In the genomic region with DNA sequence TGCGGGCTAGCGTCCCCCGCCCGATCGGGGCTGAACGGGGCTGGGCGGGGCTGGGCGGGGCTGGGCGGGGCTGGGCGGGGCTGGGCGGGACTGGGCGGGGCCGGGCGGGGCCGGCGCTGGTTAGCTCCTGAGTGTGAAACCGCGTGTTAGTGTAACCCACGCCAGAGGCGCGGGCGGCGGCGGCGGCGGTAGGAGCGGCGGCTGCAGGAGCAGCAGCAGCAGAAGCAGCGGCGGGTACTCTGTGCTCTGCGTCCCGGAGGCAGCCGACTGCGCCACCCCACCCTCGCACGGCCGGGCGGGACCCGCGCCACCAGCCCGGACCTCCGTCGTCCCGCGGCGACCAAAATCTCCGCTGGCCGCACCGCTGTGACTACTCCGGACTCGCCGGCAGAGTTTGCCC, we compare ENCODE assay signal across 8 cellular contexts.
DNase-seq lines count a peak whose midpoint lies in the region; ATAC-seq and TF ChIP-seq lines count a peak whose summit lies in the region.

No MANE protein-coding gene starts in this region.

- peaks cover 13% of the 10 kb centered on the region for H3K36me3 Mint-ChIP-seq in activated naive CD8-positive, alpha-beta T cell
- H3K36me3 Mint-ChIP-seq in naive thymus-derived CD4-positive, alpha-beta T cell, result peaks cover 0 to 18% (median 6%) of the 10 kb centered on the region in 5 donors

- no peak for TF ChIP-seq CTCF in upper lobe of left lung (IDR thresholded peaks at IDR 0.05)

- intact Hi-C loops in naive thymus-derived CD4-positive, alpha-beta T cell (cut with micrococcal nuclease), result no loop called here

- no peak overlapping the region for H3K27ac Mint-ChIP-seq in activated naive CD8-positive, alpha-beta T cell
- H3K27ac Mint-ChIP-seq in naive thymus-derived CD4-positive, alpha-beta T cell, result peak overlapping the region in 2 of 9 donors; percentile 60 to 63

- CTCF ChIA-PET in naive thymus-derived CD4-positive, alpha-beta T cell (lab: Charles Lee), result no interaction called here

- H3K36me3 ChIP-seq in naive thymus-derived CD4-positive, alpha-beta T cell (ENCODE audit: control insufficient read depth in 2 of 3, insufficient read depth in 3 of 3, low read length in 3 of 3), result no peaks in the 10 kb centered on the region
- H3K36me3 ChIP-seq in upper lobe of left lung, result no peaks in the 10 kb centered on the region

- POLR2A ChIA-PET in naive thymus-derived CD4-positive, alpha-beta T cell (lab: Charles Lee), result no interaction called here

- no peak for TF ChIP-seq POLR2A in upper lobe of left lung (IDR thresholded peaks at IDR 0.05)

- no peak overlapping the region for H3K27ac ChIP-seq in naive thymus-derived CD4-positive, alpha-beta T cell (ENCODE audit: low read depth, low read length)
- no peak overlapping the region for H3K27ac ChIP-seq in upper lobe of left lung

- peak overlapping the region; percentile 79 for H3K4me3 Mint-ChIP-seq in activated naive CD8-positive, alpha-beta T cell
- H3K4me3 Mint-ChIP-seq in naive thymus-derived CD4-positive, alpha-beta T cell, result peak overlapping the region in 9 of 10 donors; percentile 60 to 85 (median 71)

- H3K9me3 Mint-ChIP-seq in activated naive CD8-positive, alpha-beta T cell (ENCODE audit: low read depth), result peaks cover 8% of the 10 kb centered on the region
- peaks cover 0 to 31% (median 14%) of the 10 kb centered on the region in 11 donors for H3K9me3 Mint-ChIP-seq in naive thymus-derived CD4-positive, alpha-beta T cell

- H3K27me3 Mint-ChIP-seq in activated naive CD8-positive, alpha-beta T cell, result peaks cover 15% of the 10 kb centered on the region
- H3K27me3 Mint-ChIP-seq in naive thymus-derived CD4-positive, alpha-beta T cell, result peaks cover 35 to 38% (median 36%) of the 10 kb centered on the region in 5 donors

- ATAC-seq in naive thymus-derived CD4-positive, alpha-beta T cell, result peak; percentile 50
- ATAC-seq in upper lobe of left lung (ENCODE audit: low FRiP score in 2 of 2), result no peak
- ATAC-seq in HG03108 (IDR thresholded peaks at IDR 0.05; ENCODE audit: unreplicated experiment), result no peak

- no peak for TF ChIP-seq EP300 in upper lobe of left lung (IDR thresholded peaks at IDR 0.05)

- no peaks in the 10 kb centered on the region for H3K4me1 ChIP-seq in naive thymus-derived CD4-positive, alpha-beta T cell (ENCODE audit: control insufficient read depth in 2 of 2, insufficient read depth in 2 of 2, low read length in 2 of 2)
- H3K4me1 ChIP-seq in upper lobe of left lung, result no peaks in the 10 kb centered on the region

- no peak overlapping the region for H3K4me3 ChIP-seq in naive thymus-derived CD4-positive, alpha-beta T cell (ENCODE audit: low read length)
- peak overlapping the region in 3 of 4 donors; percentile 21 to 37 (median 30) for H3K4me3 ChIP-seq in upper lobe of left lung

- 0 to 18% methylated on average over 2 to 40 of the region's 52 CpGs for WGBS in upper lobe of left lung, 2 donors

- DNase-seq in activated gamma-delta T cell (lab: John Stamatoyannopoulos, UW) (peak; percentile 1), activated gamma-delta T cell treated with Interleukin-2 at 50 U/mL for 16 hours (no peak), upper lobe of left lung (peak in 1 of 2 donors; percentile 73), epidermal melanocyte (ENCODE audit: insufficient read length, low spot score) (no peak)
- DNase-seq in naive thymus-derived CD4-positive, alpha-beta T cell, result peak in 5 of 9 donors; percentile 6 to 36 (median 10)
- DNase-seq in activated effector memory CD4-positive, alpha-beta T cell treated with anti-CD3 and anti-CD28 coated beads, Interleukin-2, amount 50 U/mL, for 16 hours, result no peak

- H3K9me3 ChIP-seq in naive thymus-derived CD4-positive, alpha-beta T cell (ENCODE audit: control insufficient read depth in 2 of 3, low read length in 3 of 3), result no peaks in the 10 kb centered on the region
- H3K9me3 ChIP-seq in upper lobe of left lung, result peaks cover 0 to 21% (median 2%) of the 10 kb centered on the region in 4 donors

- H3K27me3 ChIP-seq in naive thymus-derived CD4-positive, alpha-beta T cell (ENCODE audit: control insufficient read depth in 2 of 2, insufficient read depth in 2 of 2, low read length in 2 of 2), result no peaks in the 10 kb centered on the region
- H3K27me3 ChIP-seq in upper lobe of left lung, result peaks cover 0 to 5% (median 0%) of the 10 kb centered on the region in 4 donors

- peaks cover 7% of the 10 kb centered on the region for H3K4me1 Mint-ChIP-seq in activated naive CD8-positive, alpha-beta T cell (ENCODE audit: low read depth)
- H3K4me1 Mint-ChIP-seq in naive thymus-derived CD4-positive, alpha-beta T cell, result peaks cover 0 to 10% (median 8%) of the 10 kb centered on the region in 7 donors

Comparison
In these comparisons a context has a peak if more than half of its experiments do, and no peak if none do; other contexts are left out.
1. DNase-seq: peak in activated gamma-delta T cell (single experiment) and naive thymus-derived CD4-positive, alpha-beta T cell (5 of 9); none in activated gamma-delta T cell treated with Interleukin-2 at 50 U/mL for 16 hours (single experiment), activated effector memory CD4-positive, alpha-beta T cell treated with anti-CD3 and anti-CD28 coated beads, Interleukin-2, amount 50 U/mL, for 16 hours (single experiment) and epidermal melanocyte (single experiment).